34 cellular contexts compared by ENCODE assay signal in genomic region chr2:214904176-214904575, GRCh38.
"Had no signal": no experiment of that assay in that cellular context is flagged by ENCODE, and none has a peak within 500 bp of the region (broad histone marks: within the 10 kb centered on the region; RNA-seq: fewer than 3 reads in every experiment).

No MANE protein-coding gene starts in this region.

- DNase-seq: activated CD4-positive, alpha-beta memory T cell treated with anti-CD3 and anti-CD28 coated beads, Interleukin-2, amount 10 ng/mL, durations not matched to agents 7 days and 5 days; activated CD4-positive, alpha-beta T cell treated with anti-CD3 and anti-CD28 coated beads for 1 hour; activated CD4-positive, alpha-beta T cell treated with anti-CD3 and anti-CD28 coated beads for 36 hours; activated CD4-positive, alpha-beta T cell treated with anti-CD3 and anti-CD28 coated beads for 48 hours; activated CD4-positive, alpha-beta T cell treated with anti-CD3 and anti-CD28 coated beads, Interleukin-2, amount 10 ng/mL, durations not matched to agents 7 days and 5 days; activated CD4-positive, alpha-beta T cell treated with anti-CD3 and anti-CD28 coated beads, Interleukin-2, amount 50 U/mL, for 48 hours; activated CD4-positive, CD25-positive, alpha-beta regulatory T cell; activated CD8-positive, alpha-beta memory T cell treated with anti-CD3 and anti-CD28 coated beads for 24 hours; activated CD8-positive, alpha-beta memory T cell treated with anti-CD3 and anti-CD28 coated beads, Interleukin-2, amount 10 ng/mL, durations not matched to agents 7 days and 5 days; activated CD8-positive, alpha-beta memory T cell treated with anti-CD3 and anti-CD28 coated beads, Interleukin-2, amount 50 U/mL, for 48 hours; activated CD8-positive, alpha-beta T cell treated with anti-CD3 and anti-CD28 coated beads, Interleukin-2, amount 10 ng/mL, durations not matched to agents 7 days and 5 days; activated effector memory CD4-positive, alpha-beta T cell treated with Interleukin-2 at 50 U/mL for 16 hours; activated gamma-delta T cell; activated naive CD4-positive, alpha-beta T cell; activated naive CD4-positive, alpha-beta T cell treated with anti-CD3 and anti-CD28 coated beads for 36 hours; activated naive CD4-positive, alpha-beta T cell treated with anti-CD3 and anti-CD28 coated beads, Interleukin-2, amount 50 U/mL, for 16 hours; activated naive CD8-positive, alpha-beta T cell treated with anti-CD3 and anti-CD28 coated beads for 36 hours; activated T-cell treated with anti-CD3 and anti-CD28 coated beads, Interleukin-2, amount 50 U/mL, for 24 hours; activated T-cell treated with anti-CD3 and anti-CD28 coated beads, Interleukin-2, amount 50 U/mL, for 48 hours; adrenal gland; amniotic stem cell; aorta; body of pancreas; brain microvascular endothelial cell; central memory CD4-positive, alpha-beta T cell; T-helper 1 cell; T-helper 2 cell; T-helper 9 cell had no signal

- H3K36me3 Mint-ChIP-seq: activated CD8-positive, alpha-beta memory T cell treated with anti-CD3 and anti-CD28 coated beads, Interleukin-2, amount 10 ng/mL, durations not matched to agents 7 days and 5 days; activated naive CD4-positive, alpha-beta T cell treated with anti-CD3 and anti-CD28 coated beads, Interleukin-2, amount 50 U/mL, for 72 hours; activated naive CD8-positive, alpha-beta T cell treated with anti-CD3 and anti-CD28 coated beads for 36 hours had no signal

- H3K36me3 ChIP-seq: adrenal gland, brain microvascular endothelial cell, breast epithelium had no signal

- H3K4me1 Mint-ChIP-seq: activated CD4-positive, alpha-beta memory T cell treated with anti-CD3 and anti-CD28 coated beads, Interleukin-2, amount 10 ng/mL, durations not matched to agents 7 days and 5 days; activated CD4-positive, alpha-beta T cell treated with anti-CD3 and anti-CD28 coated beads for 36 hours; activated CD4-positive, alpha-beta T cell treated with anti-CD3 and anti-CD28 coated beads, Interleukin-2, amount 10 ng/mL, durations not matched to agents 7 days and 5 days; activated CD8-positive, alpha-beta memory T cell treated with anti-CD3 and anti-CD28 coated beads, Interleukin-2, amount 10 ng/mL, durations not matched to agents 7 days and 5 days; activated naive CD8-positive, alpha-beta T cell treated with anti-CD3 and anti-CD28 coated beads for 36 hours had no signal

- H3K4me3 Mint-ChIP-seq: activated CD4-positive, alpha-beta memory T cell treated with anti-CD3 and anti-CD28 coated beads, Interleukin-2, amount 10 ng/mL, durations not matched to agents 7 days and 5 days; activated CD4-positive, alpha-beta T cell treated with anti-CD3 and anti-CD28 coated beads for 36 hours; activated CD4-positive, alpha-beta T cell treated with anti-CD3 and anti-CD28 coated beads, Interleukin-2, amount 10 ng/mL, durations not matched to agents 7 days and 5 days; activated CD8-positive, alpha-beta memory T cell treated with anti-CD3 and anti-CD28 coated beads, Interleukin-2, amount 10 ng/mL, durations not matched to agents 7 days and 5 days; activated CD8-positive, alpha-beta T cell treated with anti-CD3 and anti-CD28 coated beads, Interleukin-2, amount 10 ng/mL, durations not matched to agents 7 days and 5 days; activated naive CD4-positive, alpha-beta T cell treated with anti-CD3 and anti-CD28 coated beads for 36 hours; activated naive CD8-positive, alpha-beta T cell treated with anti-CD3 and anti-CD28 coated beads for 36 hours; activated T-cell treated with anti-CD3 and anti-CD28 coated beads, Interleukin-2, amount 50 U/mL, for 24 hours; T-helper 1 cell treated with Interleukin-12 subunit alpha and Interleukin-12 subunit beta and Interleukin-4 antibody, amounts not matched to agents 30 μg/mL and 1 μg/mL, for 36 hours; T-helper 2 cell treated with Interferon-gamma antibody and Interleukin-4, amounts not matched to agents 5 μg/mL and 100 μg/mL, for 36 hours had no signal

- H3K4me3 ChIP-seq: adrenal gland, body of pancreas, breast epithelium had no signal

- H3K27ac Mint-ChIP-seq: activated CD4-positive, alpha-beta memory T cell treated with anti-CD3 and anti-CD28 coated beads, Interleukin-2, amount 10 ng/mL, durations not matched to agents 7 days and 5 days; activated CD4-positive, alpha-beta T cell treated with anti-CD3 and anti-CD28 coated beads for 36 hours; activated CD4-positive, alpha-beta T cell treated with anti-CD3 and anti-CD28 coated beads, Interleukin-2, amount 10 ng/mL, durations not matched to agents 7 days and 5 days; activated CD8-positive, alpha-beta memory T cell treated with anti-CD3 and anti-CD28 coated beads, Interleukin-2, amount 10 ng/mL, durations not matched to agents 7 days and 5 days; activated CD8-positive, alpha-beta T cell treated with anti-CD3 and anti-CD28 coated beads, Interleukin-2, amount 10 ng/mL, durations not matched to agents 7 days and 5 days; activated naive CD4-positive, alpha-beta T cell treated with anti-CD3 and anti-CD28 coated beads for 36 hours; activated naive CD4-positive, alpha-beta T cell treated with anti-CD3 and anti-CD28 coated beads, Interleukin-2, amount 50 U/mL, for 72 hours; activated naive CD8-positive, alpha-beta T cell treated with anti-CD3 and anti-CD28 coated beads for 36 hours; activated T-cell treated with anti-CD3 and anti-CD28 coated beads, Interleukin-2, amount 50 U/mL, for 24 hours; activated T-helper 2 cell treated with anti-CD3 and anti-CD28 coated beads, Interferon-gamma antibody, Interleukin-2, Interleukin-4, amounts not matched to agents 10 μg/mL and 5 μg/mL and 100 μg/mL, durations not matched to agents 14 hours and 24 hours and 36 hours; T-helper 1 cell treated with Interleukin-12 subunit alpha and Interleukin-12 subunit beta and Interleukin-4 antibody, amounts not matched to agents 30 μg/mL and 1 μg/mL, for 36 hours; T-helper 2 cell treated with Interferon-gamma antibody and Interleukin-4, amounts not matched to agents 5 μg/mL and 100 μg/mL, for 36 hours had no signal

- H3K9me3 ChIP-seq: adrenal gland, body of pancreas, breast epithelium had no signal

- ATAC-seq: activated CD4-positive, alpha-beta T cell treated with anti-CD3 and anti-CD28 coated beads for 36 hours; activated CD4-positive, CD25-positive, alpha-beta regulatory T cell treated with anti-CD3 and anti-CD28 coated beads, Interleukin-2, amount 50 U/mL, for 24 hours; activated CD8-positive, alpha-beta memory T cell treated with anti-CD3 and anti-CD28 coated beads, Interleukin-2, amount 10 ng/mL, durations not matched to agents 7 days and 5 days; activated CD8-positive, alpha-beta T cell treated with anti-CD3 and anti-CD28 coated beads, Interleukin-2, amount 10 ng/mL, durations not matched to agents 7 days and 5 days; activated naive CD4-positive, alpha-beta T cell treated with anti-CD3 and anti-CD28 coated beads, Interleukin-2, amount 50 U/mL, for 72 hours; body of pancreas had no signal

- H3K9me3 Mint-ChIP-seq: activated CD4-positive, alpha-beta memory T cell treated with anti-CD3 and anti-CD28 coated beads, Interleukin-2, amount 10 ng/mL, durations not matched to agents 7 days and 5 days; activated CD4-positive, alpha-beta T cell treated with anti-CD3 and anti-CD28 coated beads, Interleukin-2, amount 10 ng/mL, durations not matched to agents 7 days and 5 days; activated naive CD4-positive, alpha-beta T cell treated with anti-CD3 and anti-CD28 coated beads for 36 hours; activated naive CD4-positive, alpha-beta T cell treated with anti-CD3 and anti-CD28 coated beads, Interleukin-2, amount 50 U/mL, for 72 hours; activated naive CD8-positive, alpha-beta T cell treated with anti-CD3 and anti-CD28 coated beads for 36 hours; activated T-cell treated with anti-CD3 and anti-CD28 coated beads, Interleukin-2, amount 50 U/mL, for 24 hours; activated T-helper 2 cell treated with anti-CD3 and anti-CD28 coated beads, Interferon-gamma antibody, Interleukin-2, Interleukin-4, amounts not matched to agents 10 μg/mL and 5 μg/mL and 100 μg/mL, durations not matched to agents 14 hours and 24 hours and 36 hours; T-helper 1 cell treated with Interleukin-12 subunit alpha and Interleukin-12 subunit beta and Interleukin-4 antibody, amounts not matched to agents 30 μg/mL and 1 μg/mL, for 36 hours; T-helper 2 cell treated with Interferon-gamma antibody and Interleukin-4, amounts not matched to agents 5 μg/mL and 100 μg/mL, for 36 hours had no signal

- H3K27me3 Mint-ChIP-seq: activated CD4-positive, alpha-beta memory T cell treated with anti-CD3 and anti-CD28 coated beads, Interleukin-2, amount 10 ng/mL, durations not matched to agents 7 days and 5 days; activated CD4-positive, alpha-beta T cell treated with anti-CD3 and anti-CD28 coated beads for 36 hours; activated CD4-positive, alpha-beta T cell treated with anti-CD3 and anti-CD28 coated beads, Interleukin-2, amount 10 ng/mL, durations not matched to agents 7 days and 5 days; activated naive CD8-positive, alpha-beta T cell treated with anti-CD3 and anti-CD28 coated beads for 36 hours; activated T-cell treated with anti-CD3 and anti-CD28 coated beads, Interleukin-2, amount 50 U/mL, for 24 hours had no signal

- H3K4me1 ChIP-seq: adrenal gland, body of pancreas, breast epithelium had no signal

- H3K27me3 ChIP-seq: adrenal gland, body of pancreas, brain microvascular endothelial cell, breast epithelium had no signal
